1 cellular context compared by ENCODE assay signal in genomic region chr16:3171855-3172593, GRCh38.
TF ChIP-seq lines count a peak whose summit lies in the region.

No MANE protein-coding gene starts in this region.

TF ChIP-seq in HepG2, 621 proteins besides CTCF, POLR2A, EP300 and RAD21 (continued from another document):
- no peak; the same call in none of the 2 replicates for TF ChIP-seq SAP130 (CRISPR knock-in tag; IDR thresholded peaks at IDR 0.05; ENCODE audit: low read depth)
- TF ChIP-seq ZNF446 (CRISPR knock-in tag; IDR thresholded peaks at IDR 0.05): 0 out of 2 replicates have a peak, but pooled peaks have one; percentile 54
- peak; percentile 56; the same call in 1 of the 2 replicates for TF ChIP-seq IRF9 (CRISPR knock-in tag; IDR thresholded peaks at IDR 0.05; ENCODE audit: borderline replicate concordance)
- TF ChIP-seq ATF1 (CRISPR knock-in tag; IDR thresholded peaks at IDR 0.05): peak; percentile 70
- 0 out of 2 replicates have a peak, but pooled peaks have one; percentile 28 for TF ChIP-seq ARID2 (CRISPR knock-in tag; IDR thresholded peaks at IDR 0.05; ENCODE audit: borderline replicate concordance)
- no peak for TF ChIP-seq TCF12 (IDR thresholded peaks at IDR 0.05)
- 0 out of 2 replicates have a peak, but pooled peaks have one; percentile 29 for TF ChIP-seq TCF12 (CRISPR knock-in tag; IDR thresholded peaks at IDR 0.05)
- TF ChIP-seq ZNF768 (CRISPR knock-in tag; IDR thresholded peaks at IDR 0.05): peak; percentile 87
- peak; percentile 95 for TF ChIP-seq MAF1 (CRISPR knock-in tag; IDR thresholded peaks at IDR 0.05; ENCODE audit: borderline replicate concordance)
- 0 out of 2 replicates have a peak, but pooled peaks have one; percentile 29 for TF ChIP-seq MYPOP (CRISPR knock-in tag; IDR thresholded peaks at IDR 0.05)
- TF ChIP-seq ZNF460 (CRISPR knock-in tag; IDR thresholded peaks at IDR 0.05; ENCODE audit: borderline replicate concordance): peak; percentile 51; the same call in 1 of the 2 replicates
- TF ChIP-seq GATAD2A (CRISPR knock-in tag; IDR thresholded peaks at IDR 0.05): peak; percentile 52; the same call in 1 of the 2 replicates
